ENCODE assay signal across 14 cellular contexts in genomic region chr4:26397086-26397485, GRCh38.
"Had no signal": no experiment of that assay in that cellular context is flagged by ENCODE, and none has a peak within 500 bp of the region (broad histone marks: within the 10 kb centered on the region; RNA-seq: fewer than 3 reads in every experiment).

No MANE protein-coding gene starts in this region.

- H3K4me1 ChIP-seq: colonic mucosa, right lobe of liver had no signal

- H3K9me3 ChIP-seq: colonic mucosa, right lobe of liver had no signal

- H3K4me3 Mint-ChIP-seq: activated CD8-positive, alpha-beta memory T cell treated with anti-CD3 and anti-CD28 coated beads, Interleukin-2, amount 10 ng/mL, durations not matched to agents 7 days and 5 days; stimulated activated naive B cell treated with anti-CD40 and anti-IgM and Interleukin-4, amounts not matched to agents 10 μg/mL and 1 μg/mL and 100 μg/mL, for 72 hours; type B pancreatic cell had no signal

- H3K4me3 ChIP-seq: colonic mucosa, right lobe of liver had no signal

- H3K27me3 ChIP-seq: colonic mucosa, right lobe of liver had no signal

- H3K36me3 ChIP-seq: colonic mucosa, right lobe of liver had no signal

- H3K27ac ChIP-seq: colonic mucosa, epithelial cell of prostate, right lobe of liver had no signal

- H3K27ac Mint-ChIP-seq: stimulated activated naive B cell treated with anti-CD40 and anti-IgM and Interleukin-4, amounts not matched to agents 10 μg/mL and 1 μg/mL and 100 μg/mL, for 72 hours; type B pancreatic cell had no signal

- H3K27me3 Mint-ChIP-seq: activated CD8-positive, alpha-beta memory T cell treated with anti-CD3 and anti-CD28 coated beads, Interleukin-2, amount 10 ng/mL, durations not matched to agents 7 days and 5 days; stimulated activated naive B cell treated with anti-CD40 and anti-IgM and Interleukin-4, amounts not matched to agents 10 μg/mL and 1 μg/mL and 100 μg/mL, for 72 hours; type B pancreatic cell had no signal

- DNase-seq: activated CD4-positive, alpha-beta T cell treated with anti-CD3 and anti-CD28 coated beads, Interleukin-2, amount 50 U/mL, for 48 hours; activated CD8-positive, alpha-beta memory T cell treated with anti-CD3 and anti-CD28 coated beads, Interleukin-2, amount 10 ng/mL, durations not matched to agents 7 days and 5 days; activated gamma-delta T cell treated with Interleukin-2 at 50 U/mL for 16 hours; activated T-cell treated with anti-CD3 and anti-CD28 coated beads, Interleukin-2, amount 50 U/mL, for 48 hours; colonic mucosa; effector memory CD4-positive, alpha-beta T cell; hypothalamus; midbrain; right lobe of liver; stimulated activated CD4-positive, alpha-beta T cell treated with anti-CD3 and anti-CD28 coated beads, Interleukin-2, amount 100 ng/mL, for 24 hours; stimulated activated naive B cell treated with anti-CD40 and anti-IgM and Interleukin-4, amounts not matched to agents 10 μg/mL and 1 μg/mL and 100 μg/mL, for 72 hours had no signal

- H3K9me3 Mint-ChIP-seq: stimulated activated naive B cell treated with anti-CD40 and anti-IgM and Interleukin-4, amounts not matched to agents 10 μg/mL and 1 μg/mL and 100 μg/mL, for 72 hours; type B pancreatic cell had no signal

- ATAC-seq: activated CD4-positive, CD25-positive, alpha-beta regulatory T cell treated with anti-CD3 and anti-CD28 coated beads, Interleukin-2, amount 50 U/mL, for 24 hours; activated CD8-positive, alpha-beta memory T cell treated with anti-CD3 and anti-CD28 coated beads, Interleukin-2, amount 10 ng/mL, durations not matched to agents 7 days and 5 days; right lobe of liver; stimulated activated naive B cell treated with anti-CD40 and anti-IgM and Interleukin-4, amounts not matched to agents 10 μg/mL and 1 μg/mL and 100 μg/mL, for 72 hours had no signal
